15 cellular contexts compared by ENCODE assay signal in the genomic region with DNA sequence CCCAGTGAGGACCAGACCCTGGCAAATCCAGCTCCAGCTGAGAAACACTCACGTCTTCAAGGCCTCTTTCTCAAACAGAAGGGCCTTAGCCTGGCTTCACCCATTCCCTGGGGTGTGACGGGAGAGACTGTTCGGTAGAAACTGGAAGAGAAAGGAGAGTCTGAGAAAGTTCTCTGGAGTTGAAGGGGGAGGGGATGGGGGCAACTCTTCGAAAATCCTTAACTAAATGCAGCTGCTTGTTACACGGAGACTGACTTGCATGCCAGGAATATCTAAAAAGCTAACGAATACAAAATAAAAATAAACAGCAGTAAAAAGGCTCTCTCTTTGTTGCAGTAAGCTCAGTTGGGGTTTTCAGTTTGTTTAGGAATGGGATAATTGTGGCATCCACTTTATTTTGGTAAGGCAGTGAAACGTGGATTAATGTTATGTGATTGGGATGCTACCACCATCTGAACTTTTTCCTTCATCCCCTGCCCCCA. TPM values are rescaled to one million over a fixed set of nuclear protein-coding genes. Genes with fewer than 3 reads are reported as not detected.
DNase-seq lines count a peak whose midpoint lies in the region; ATAC-seq and TF ChIP-seq lines count a peak whose summit lies in the region.
"Had no signal": no experiment of that assay in that cellular context is flagged by ENCODE, and none has a peak within 500 bp of the region (broad histone marks: within the 10 kb centered on the region; RNA-seq: fewer than 3 reads in every experiment).

No MANE protein-coding gene starts in this region.

- no peaks in the 10 kb centered on the region for H3K27me3 Mint-ChIP-seq in endodermal cell (ENCODE audit: insufficient read depth)

- no peak overlapping the region for H3K27ac ChIP-seq in AG04450 (ENCODE audit: low read depth, low read length)
- H3K27ac ChIP-seq in HUES6 (ENCODE audit: low read depth, low read length): no peak overlapping the region
- H3K27ac ChIP-seq in endodermal cell (ENCODE audit: low read depth, low read length): no peak overlapping the region
- peak overlapping the region; percentile 36 for H3K27ac ChIP-seq in mesodermal cell (ENCODE audit: low read depth, low read length, severe bottlenecking)
- H3K27ac ChIP-seq: suprapubic skin had no signal

- H3K9me3 ChIP-seq in AG04450 (ENCODE audit: control insufficient read depth, insufficient read depth, low read length): no peaks in the 10 kb centered on the region
- no peaks in the 10 kb centered on the region for H3K9me3 ChIP-seq in HUES6 (ENCODE audit: control insufficient read depth, insufficient read depth, low read depth, low read length)
- H3K9me3 ChIP-seq in endodermal cell (ENCODE audit: control insufficient read depth, low read length): no peaks in the 10 kb centered on the region
- H3K9me3 ChIP-seq in mesodermal cell (ENCODE audit: control insufficient read depth, low read length): no peaks in the 10 kb centered on the region
- H3K9me3 ChIP-seq: suprapubic skin had no signal

- TF ChIP-seq CTCF in AG04450 (IDR thresholded peaks at IDR 0.05; ENCODE audit: low read depth, low read length) (no peak), endodermal cell (conservative IDR thresholded peaks at IDR 0.05) (no peak)

- no peak overlapping the region for H3K4me3 ChIP-seq in AG04450 (ENCODE audit: low read depth, low read length)
- H3K4me3 ChIP-seq in HUES6 (ENCODE audit: low read depth, low read length): peak overlapping the region; percentile 7; the same call in 1 of the 2 replicates
- H3K4me3 ChIP-seq in endodermal cell (ENCODE audit: low read length): no peak overlapping the region
- H3K4me3 ChIP-seq in mesodermal cell (ENCODE audit: extremely low read depth, insufficient read depth, low read length, poor library complexity, severe bottlenecking): no peak overlapping the region
- H3K4me3 ChIP-seq: suprapubic skin had no signal

- peak overlapping the region; percentile 2 for H3K4me3 Mint-ChIP-seq in endodermal cell

- no peaks in the 10 kb centered on the region for H3K9me3 Mint-ChIP-seq in endodermal cell

- 43 to 62% methylated on average over 3 to 6 of the region's 7 CpGs for WGBS in endodermal cell (ENCODE audit: insufficient coverage in 1 of 2, insufficient read length in 1 of 2), 2 experiments
- 20 to 46% methylated on average over 1 to 3 of the region's 7 CpGs for WGBS in mesodermal cell (ENCODE audit: insufficient coverage in 2 of 2), 2 experiments

- H3K27ac Mint-ChIP-seq in endodermal cell: no peak overlapping the region

- DNase-seq in AG04450 (ENCODE audit: low read depth, low spot score) (peak; percentile 29), endodermal cell (no peak)
- no peak for DNase-seq in NK-92 treated with Interleukin-12 subunit alpha and Interleukin-12 subunit beta, amount 100 ng/mL, for 24 hours (lab: John Stamatoyannopoulos, UW)
- DNase-seq in stimulated activated CD4-positive, alpha-beta T cell treated with anti-CD3 and anti-CD28 coated beads, Interleukin-1b, Interleukin-23, amount 100 ng/mL, for 48 hours: no peak
- no peak for DNase-seq in activated CD8-positive, alpha-beta memory T cell treated with anti-CD3 and anti-CD28 coated beads, Interleukin-2, amount 50 U/mL, for 4 hours
- DNase-seq: activated naive CD4-positive, alpha-beta T cell treated with Interleukin-2 at 50 U/mL for 16 hours; AML-193; central memory CD4-positive, alpha-beta T cell; NCI-H1930; NCI-H774; SIG-M5 had no signal

- peaks cover 11% of the 10 kb centered on the region for H3K36me3 Mint-ChIP-seq in endodermal cell (ENCODE audit: low read depth)

- no peak for ATAC-seq in GM19351 (IDR thresholded peaks at IDR 0.05; ENCODE audit: unreplicated experiment)

- H3K4me1 Mint-ChIP-seq in endodermal cell: peaks cover 78% of the 10 kb centered on the region

- POLR2A ChIA-PET in AG04450 (lab: Yijun Ruan, JAX): interaction anchor here (0.7 kb wide), 1 partner anchor 260 kb away, joined by 4 read pairs; no protein-coding TSS in a partner anchor

- H3K4me1 ChIP-seq in HUES6 (ENCODE audit: control insufficient read depth, insufficient read depth, low read length) (peaks cover 81% of the 10 kb centered on the region), endodermal cell (ENCODE audit: control insufficient read depth, insufficient read depth, low read length) (peaks cover 19% of the 10 kb centered on the region), mesodermal cell (ENCODE audit: control insufficient read depth, insufficient read depth, low read length, poor library complexity, severe bottlenecking) (peaks cover 26% of the 10 kb centered on the region)

- peaks cover 12% of the 10 kb centered on the region for H3K27me3 ChIP-seq in AG04450 (ENCODE audit: control insufficient read depth, insufficient read depth, low read length)
- H3K27me3 ChIP-seq in HUES6 (ENCODE audit: control insufficient read depth, insufficient read depth, low read length): no peaks in the 10 kb centered on the region
- H3K27me3 ChIP-seq in endodermal cell (ENCODE audit: control insufficient read depth, insufficient read depth, low read length, poor library complexity, severe bottlenecking): no peaks in the 10 kb centered on the region
- H3K27me3 ChIP-seq: suprapubic skin had no signal

- CTCF ChIA-PET in AG04450 (lab: Charles Lee): interaction anchor here (1.3 to 1.6 kb wide), 4 partner anchors 105 to 467 kb away, joined by 3 to 10 read pairs (median 6); no protein-coding TSS in a partner anchor

- H3K36me3 ChIP-seq in HUES6 (ENCODE audit: control insufficient read depth, insufficient read depth, low read length) (no peaks in the 10 kb centered on the region), endodermal cell (ENCODE audit: control insufficient read depth, insufficient read depth, low read length) (no peaks in the 10 kb centered on the region), mesodermal cell (ENCODE audit: control insufficient read depth, insufficient read depth, low read length) (no peaks in the 10 kb centered on the region)
- H3K36me3 ChIP-seq: suprapubic skin had no signal

- H3K9ac ChIP-seq in HUES6 (ENCODE audit: low read length): no peak overlapping the region
- H3K9ac ChIP-seq in endodermal cell (ENCODE audit: extremely low read depth, low read length, poor library complexity, severe bottlenecking): no peak overlapping the region

RNA-seq across cellular contexts. Expression of gene ROR1, which starts 5.6 kb away (rescaled TPM):
- polyA plus RNA-seq in AG04450 (2011; rRNA removed): 7.1 and 7.3 TPM in 2 replicates
- polyA minus RNA-seq in AG04450 (2011; rRNA and poly(A)+ RNA removed): 12.2 and 14.9 TPM in 2 replicates
- total RNA-seq in endodermal cell: 10 to 100 TPM; 77.4 to 77.9 TPM
- 28.6 TPM for polyA plus RNA-seq in endodermal cell (2013, experiment 1 of 2)
- 27.2 TPM for polyA plus RNA-seq in endodermal cell (2013, experiment 2 of 2)
- polyA plus RNA-seq in mesodermal cell (2013, experiment 1 of 2): 22.2 TPM
- 24.8 TPM for polyA plus RNA-seq in mesodermal cell (2013, experiment 2 of 2)
